In genomic region chr12:3558255-3558654, GRCh38 we compare ENCODE assay signal across 17 cellular contexts.
DNase-seq lines count a peak whose midpoint lies in the region; ATAC-seq, FAIRE-seq and TF ChIP-seq lines count a peak whose summit lies in the region.
"Had no signal": no experiment of that assay in that cellular context is flagged by ENCODE, and none has a peak within 500 bp of the region (broad histone marks: within the 10 kb centered on the region; RNA-seq: fewer than 3 reads in every experiment).

No MANE protein-coding gene starts in this region.

- no peak overlapping the region for H3K4me2 ChIP-seq in HepG2 (ENCODE audit: low read depth, low read length)

- no peak overlapping the region for H2AFZ ChIP-seq in HepG2 (ENCODE audit: low read length)

- H3K79me2 ChIP-seq in HepG2 (ENCODE audit: insufficient read depth, low read length): no peaks in the 10 kb centered on the region

- no TSS peak for BruUV-seq in HepG2 (replicated peaks; lab: Mats Ljungman, UMichigan)

- in situ Hi-C loops in HepG2 (cut with HindIII; ENCODE audit: extremely low pct_ligation_motif_present, low pct_unique_long_range_greater_than_20kb): no loop called here

- no peak overlapping the region for H3K27ac ChIP-seq in HepG2 (ENCODE audit: extremely low read length, insufficient read depth, low read length)
- H3K27ac ChIP-seq in right lobe of liver: no peak overlapping the region
- peak overlapping the region; percentile 6 for H3K27ac ChIP-seq in caudate nucleus (ENCODE audit: low read depth, low read length)
- H3K27ac ChIP-seq: HL-60 had no signal

- DNase-seq in HepG2 (ENCODE audit: low spot score): no peak
- no peak for DNase-seq in right lobe of liver
- DNase-seq in RKO (ENCODE audit: low spot score): peak; percentile 11
- DNase-seq in caudate nucleus (lab: John Stamatoyannopoulos, UW): no peak
- DNase-seq in urothelium cell line (ENCODE audit: low spot score): no peak
- no peak for DNase-seq in UCSD-AML1 (lab: John Stamatoyannopoulos, UW; ENCODE audit: unreplicated experiment)
- no peak for DNase-seq in hypothalamus (lab: John Stamatoyannopoulos, UW)
- DNase-seq in DMS53 treated with DMSO at 0.1 percent for 48 hours (lab: John Stamatoyannopoulos, UW; ENCODE audit: unreplicated experiment): no peak
- DNase-seq: CD8-positive, alpha-beta T cell; COR-L47; DMS153; GF-D8 had no signal

- POLR2A ChIA-PET in HepG2 (lab: Yijun Ruan, JAX): no interaction called here

- no peaks in the 10 kb centered on the region for H4K20me1 ChIP-seq in HepG2 (ENCODE audit: insufficient read depth, low read length)

- H3K9me3 ChIP-seq in HepG2 (ENCODE audit: low read length): no peaks in the 10 kb centered on the region
- H3K9me3 ChIP-seq in right lobe of liver: no peaks in the 10 kb centered on the region
- H3K9me3 ChIP-seq: HAP-1 had no signal

- H3K4me1 ChIP-seq in HepG2 (ENCODE audit: insufficient read depth, low read length) (no peaks in the 10 kb centered on the region), right lobe of liver (no peaks in the 10 kb centered on the region)
- H3K4me1 ChIP-seq: HAP-1 had no signal

- no peak overlapping the region for H3K9ac ChIP-seq in HepG2 (ENCODE audit: insufficient read depth, low read depth, low read length)

- ATAC-seq in HepG2: no peak
- no peak for ATAC-seq in right lobe of liver
- ATAC-seq: CD8-positive, alpha-beta T cell had no signal

- TF ChIP-seq EP300 in HepG2 (IDR thresholded peaks at IDR 0.05; ENCODE audit: low read depth in 2 of 2, low read length in 2 of 2) (no peak), HepG2 (CRISPR knock-in tag; IDR thresholded peaks at IDR 0.05; ENCODE audit: borderline replicate concordance) (no peak)

- TF ChIP-seq POLR2A in HepG2 (IDR thresholded peaks at IDR 0.05; ENCODE audit: insufficient read depth in 1 of 2, low read depth in 2 of 2, low read length in 2 of 2) (no peak), right lobe of liver (IDR thresholded peaks at IDR 0.05) (no peak)

- H3K4me3 ChIP-seq in HepG2 (replicated peaks in 1 of 3; ENCODE audit: insufficient read depth in 1 of 3, low read depth in 2 of 3, low read length in 3 of 3) (no peak overlapping the region), right lobe of liver (no peak overlapping the region)
- H3K4me3 ChIP-seq: HAP-1 had no signal

- FAIRE-seq in HepG2 (lab: Jason Lieb, UNC) (no peak), urothelium cell line (lab: Jason Lieb, UNC) (peak; percentile 93)
- FAIRE-seq: D721Med, GM19239, H1 had no signal

- CTCF ChIA-PET in HepG2 (lab: Yijun Ruan, JAX; ENCODE audit: low intra/inter-chr PET ratio, low total read pairs): no interaction called here

- no peak for TF ChIP-seq CTCF in HepG2 (CRISPR knock-in tag; IDR thresholded peaks at IDR 0.05)
- no peak for TF ChIP-seq CTCF in right lobe of liver (IDR thresholded peaks at IDR 0.05)

- H3K36me3 ChIP-seq in HepG2 (replicated peaks in 1 of 2; ENCODE audit: control insufficient read depth in 1 of 2, insufficient read depth in 2 of 2, low read length in 2 of 2) (no peaks in the 10 kb centered on the region), right lobe of liver (no peaks in the 10 kb centered on the region)
- H3K36me3 ChIP-seq: HAP-1 had no signal

- no peak for TF ChIP-seq RAD21 in HepG2 (CRISPR knock-in tag; IDR thresholded peaks at IDR 0.05)

- 1% methylated on average over 7 of the region's 7 CpGs for WGBS in HepG2 (ENCODE audit: low lambda C conversion rate)
- 52% methylated on average over 7 of the region's 7 CpGs for WGBS in right lobe of liver (ENCODE audit: insufficient coverage, low coverage, low lambda C conversion rate, missing lambda C conversion rate)

- H3K27me3 ChIP-seq in HepG2 (ENCODE audit: control insufficient read depth in 1 of 2, insufficient read depth in 2 of 2, low read length in 2 of 2): peaks cover 1 to 31% of the 10 kb centered on the region in 2 experiments; a peak in 3 of 5 replicates
- no peaks in the 10 kb centered on the region for H3K27me3 ChIP-seq in right lobe of liver

- intact Hi-C loops in HepG2 (cut with micrococcal nuclease; ENCODE audit: unreplicated experiment): no loop called here
- intact Hi-C loops in right lobe of liver (cut with DNase I): no loop called here

TF ChIP-seq in HepG2, 621 proteins besides CTCF, POLR2A, EP300 and RAD21:
- no peak for TF ChIP-seq ZNF264 (CRISPR knock-in tag; IDR thresholded peaks at IDR 0.05)
- no peak for TF ChIP-seq DRAP1 (CRISPR knock-in tag; IDR thresholded peaks at IDR 0.05)
- no peak for TF ChIP-seq REXO4 (CRISPR knock-in tag; IDR thresholded peaks at IDR 0.05; ENCODE audit: borderline replicate concordance)
- no peak for TF ChIP-seq HNRNPLL (IDR thresholded peaks at IDR 0.05; ENCODE audit: low read depth, low read length, poor library complexity, severe bottlenecking)
- peak; percentile 82 for TF ChIP-seq CREB1 (IDR thresholded peaks at IDR 0.05)
- no peak for TF ChIP-seq CREB1 (CRISPR knock-in tag; IDR thresholded peaks at IDR 0.05)
- peak; percentile 48 for TF ChIP-seq MAFF (IDR thresholded peaks at IDR 0.05; ENCODE audit: low read depth, low read length)
- TF ChIP-seq ZNF646 (CRISPR knock-in tag; IDR thresholded peaks at IDR 0.05): no peak
